8 cellular contexts compared by ENCODE assay signal in genomic region chr15:68553994-68554715, GRCh38. TPM values are rescaled to one million over a fixed set of nuclear protein-coding genes. Genes with fewer than 3 reads are reported as not detected.
DNase-seq lines count a peak whose midpoint lies in the region; ATAC-seq and TF ChIP-seq lines count a peak whose summit lies in the region.

No MANE protein-coding gene starts in this region.

- intact Hi-C loops in posterior vena cava (cut with DNase I): loop anchor here (5.0 to 10.0 kb wide), 3 partner anchors 118 to 323 kb away; no protein-coding TSS in a partner anchor

- peak; percentile 77 for TF ChIP-seq CTCF in LNCaP clone FGC (IDR thresholded peaks at IDR 0.05; ENCODE audit: control insufficient read depth, extremely low read depth, insufficient read depth)

- ATAC-seq in HG03457 (IDR thresholded peaks at IDR 0.05; ENCODE audit: unreplicated experiment): no peak
- ATAC-seq in GM18505 (IDR thresholded peaks at IDR 0.05; ENCODE audit: unreplicated experiment): no peak

- DNase-seq in DMS53 (lab: John Stamatoyannopoulos, UW) (peak; percentile 78), LNCaP clone FGC (ENCODE audit: low read depth) (no peak), SHP77 treated with DMSO at 0.1 percent for 48 hours (lab: John Stamatoyannopoulos, UW) (peak; percentile 8), glomerular visceral epithelial cell (ENCODE audit: extremely low spot score) (peak; percentile 73), posterior vena cava (ENCODE audit: low spot score) (peak; percentile 76)
- peak; percentile 48 for DNase-seq in activated gamma-delta T cell treated with anti-CD3 and anti-CD28 coated beads, Interleukin-2, amount 50 U/mL, for 16 hours (ENCODE audit: low read depth)

- no peak for TF ChIP-seq POLR2A in GM18505 (IDR thresholded peaks at IDR 0.05; ENCODE audit: borderline replicate concordance, extremely low read depth, insufficient read depth, insufficient read length)

- no peak overlapping the region for H3K4me3 ChIP-seq in LNCaP clone FGC (ENCODE audit: low read depth, low read length)

RNA-seq across cellular contexts. Expression of gene CORO2B, which starts 24.6 kb away (rescaled TPM):
- 10 to 100 TPM in 1 of 2 donors, 1 to 10 TPM in 1; 7.2 to 11.7 TPM for total RNA-seq in posterior vena cava
